In genomic region chr13:27650312-27650711, GRCh38 we compare ENCODE assay signal across 23 cellular contexts.
"Had no signal": no experiment of that assay in that cellular context is flagged by ENCODE, and none has a peak within 500 bp of the region (broad histone marks: within the 10 kb centered on the region; RNA-seq: fewer than 3 reads in every experiment).

No MANE protein-coding gene starts in this region.

- H3K9me3 ChIP-seq: SJSA1 had no signal

- DNase-seq: KBM-7, MV-4-11, NCI-H1048, NCI-H1105, NCI-H1417 treated with DMSO at 0.1 percent for 48 hours, NCI-H146, NCI-H1694 treated with DMSO at 0.1 percent for 48 hours, NCI-H1930, NCI-H2081, NCI-H2107, NCI-H2227 treated with DMSO at 0.1 percent for 48 hours, NCI-H446, NCI-H510A, NCI-H524 treated with DMSO at 0.1 percent for 48 hours, NCI-H69, NCI-H774, Right ventricle myocardium superior, RPMI8226, SIG-M5 had no signal

- H3K4me1 ChIP-seq: SJSA1 had no signal

- FAIRE-seq: RCC 7860 had no signal

- H3K27ac ChIP-seq: HL-60, SJSA1, SK-N-MC had no signal

- H3K4me3 ChIP-seq: SJSA1, SK-N-MC had no signal

- H3K27me3 ChIP-seq: SJSA1 had no signal
